ENCODE assay signal across 7 cellular contexts in the genomic region with DNA sequence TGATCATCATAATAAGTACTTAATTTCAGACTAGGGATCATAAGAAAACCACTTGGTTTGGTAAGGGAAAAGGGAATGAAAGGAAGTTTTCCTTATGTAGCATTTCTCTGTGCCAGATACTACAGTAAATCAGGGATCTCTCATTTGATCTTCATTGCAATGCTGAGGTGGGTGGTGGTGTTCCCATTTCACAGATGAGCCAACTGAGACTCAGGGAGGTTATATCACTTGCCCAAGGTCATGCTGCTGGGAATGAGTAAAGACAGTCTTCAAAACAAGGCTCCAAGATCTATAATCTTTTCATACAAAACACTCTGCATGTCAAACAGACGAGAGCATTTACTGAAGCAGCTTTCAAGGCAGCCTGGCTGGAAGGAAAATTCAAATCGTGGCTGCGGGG.
"Had no signal": no experiment of that assay in that cellular context is flagged by ENCODE, and none has a peak within 500 bp of the region (broad histone marks: within the 10 kb centered on the region; RNA-seq: fewer than 3 reads in every experiment).

No MANE protein-coding gene starts in this region.

- FAIRE-seq: HTR-8/SVneo had no signal

- H3K4me2 ChIP-seq: KMS-11 had no signal

- DNase-seq: IMR-90, KBM-7, KG1 had no signal

- H3K9ac ChIP-seq: KMS-11 had no signal

- H3K27ac Mint-ChIP-seq: IgD-negative memory B cell had no signal

- H3K27ac ChIP-seq: HL-60, KMS-11 had no signal

- H3K4me1 Mint-ChIP-seq: IgD-negative memory B cell had no signal

- H3K9me3 Mint-ChIP-seq: IgD-negative memory B cell had no signal
